In genomic region chr2:161139098-161139987, GRCh38 we compare ENCODE assay signal across 1 cellular context.
TF ChIP-seq lines count a peak whose summit lies in the region.

No MANE protein-coding gene starts in this region.

TF ChIP-seq in GM23338, 12 proteins besides CTCF, POLR2A, EP300 and RAD21 (continued from another document):
- no peak for TF ChIP-seq REST (IDR thresholded peaks at IDR 0.05; ENCODE audit: unreplicated experiment)
- no peak for TF ChIP-seq CREB1 (CRISPR knock-in tag; IDR thresholded peaks at IDR 0.05; ENCODE audit: low read depth)
